22 cellular contexts compared by ENCODE assay signal in the genomic region with DNA sequence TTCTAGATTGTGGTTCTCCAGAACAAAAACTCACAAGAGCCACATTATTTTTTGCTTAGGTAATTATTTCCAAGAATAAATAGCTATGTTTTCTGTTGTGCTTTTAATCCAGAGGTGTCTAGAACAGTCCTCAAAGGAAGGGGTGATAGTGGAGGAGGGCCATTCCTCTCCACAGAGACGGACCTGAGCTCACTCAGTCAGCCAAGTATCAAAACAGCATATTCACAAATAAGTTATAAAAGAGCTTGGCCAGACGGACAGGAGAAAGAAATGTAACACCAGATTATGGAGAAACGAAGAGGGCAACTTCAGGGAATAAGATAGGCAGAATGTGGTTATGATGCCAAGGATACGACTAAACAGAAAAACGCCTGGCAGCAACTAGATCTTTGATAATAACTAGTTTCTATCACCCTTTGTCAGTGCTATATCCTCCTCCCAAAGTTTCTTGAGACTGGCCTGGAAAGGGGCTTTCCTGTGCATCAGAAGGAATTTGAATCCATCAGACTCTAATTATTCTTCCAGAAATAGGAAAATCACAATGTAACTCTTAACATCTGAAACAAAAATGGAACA. TPM values are rescaled to one million over a fixed set of nuclear protein-coding genes. Genes with fewer than 3 reads are reported as not detected.
A peak's percentile ranks its signal among the peaks of the same experiment; 100 is the strongest.
DNase-seq lines count a peak whose midpoint lies in the region; ATAC-seq, FAIRE-seq and TF ChIP-seq lines count a peak whose summit lies in the region.
"Had no signal": no experiment of that assay in that cellular context is flagged by ENCODE, and none has a peak within 500 bp of the region (broad histone marks: within the 10 kb centered on the region; RNA-seq: fewer than 3 reads in every experiment).

No MANE protein-coding gene starts in this region.

- H3K4me2 ChIP-seq in K562 (ENCODE audit: insufficient read depth, low read length) (no peak overlapping the region), smooth muscle cell (no peak overlapping the region)

- POLR2A ChIA-PET in K562 (lab: Yijun Ruan, JAX) (interaction anchor here (0.6 to 2.0 kb wide), 3 partner anchors 10 to 89 kb away, joined by 3 to 5 read pairs (median 3); no protein-coding TSS in a partner anchor), A673 (lab: Charles Lee; ENCODE audit: low non-redundant PET) (interaction anchor here (0.6 kb wide), 1 partner anchor 58 kb away, joined by 4 read pairs; no protein-coding TSS in a partner anchor)

- TF ChIP-seq EP300 in K562 (IDR thresholded peaks at IDR 0.05; ENCODE audit: low read length): no peak

- H3K9ac ChIP-seq in K562 (ENCODE audit: insufficient read depth in 1 of 2, low read depth in 2 of 2, low read length in 2 of 2) (no peak overlapping the region), muscle layer of colon (ENCODE audit: low read length) (no peak overlapping the region), smooth muscle cell (ENCODE audit: low read depth) (no peak overlapping the region)

- DNase-seq in G401 (ENCODE audit: low spot score) (peak; percentile 50), K562 (ENCODE audit: extremely low read depth in 1 of 4, low spot score in 3 of 4) (no peak), smooth muscle cell (lab: John Stamatoyannopoulos, UW; ENCODE audit: unreplicated experiment) (no peak), SW 1271 (lab: John Stamatoyannopoulos, UW) (no peak), A673 (ENCODE audit: low spot score) (no peak)
- DNase-seq: activated CD4-positive, alpha-beta memory T cell treated with anti-CD3 and anti-CD28 coated beads, Interleukin-2, amount 10 ng/mL, durations not matched to agents 7 days and 5 days; CD8-positive, alpha-beta T cell; central memory CD4-positive, alpha-beta T cell; foreskin melanocyte; H7; KG1; kidney; MV-4-11; NCI-H187 treated with DMSO at 0.1 percent for 48 hours; NCI-H345; NCI-H82; retina; SJCRH30; testis had no signal

- H3K27me3 ChIP-seq in K562 (ENCODE audit: control insufficient read depth in 2 of 2, insufficient read depth in 2 of 2, low read length in 2 of 2): no peaks in the 10 kb centered on the region
- no peaks in the 10 kb centered on the region for H3K27me3 ChIP-seq in muscle layer of colon (ENCODE audit: control insufficient read depth in 1 of 2, insufficient read depth in 2 of 2, low read length in 2 of 2)
- no peaks in the 10 kb centered on the region for H3K27me3 ChIP-seq in smooth muscle cell (ENCODE audit: low read depth)
- no peaks in the 10 kb centered on the region for H3K27me3 ChIP-seq in A673 (replicated peaks; ENCODE audit: insufficient read depth, low read depth, low read length, poor library complexity)
- H3K27me3 ChIP-seq: SJCRH30, testis had no signal

- H3K79me2 ChIP-seq in K562 (ENCODE audit: control insufficient read depth, insufficient read depth, low read length) (peaks cover 84% of the 10 kb centered on the region), smooth muscle cell (ENCODE audit: low read depth) (peaks cover 97% of the 10 kb centered on the region)

- TF ChIP-seq POLR2A in K562 (conservative IDR thresholded peaks at IDR 0.05): no peak

- H3K9me3 ChIP-seq in K562 (replicated peaks; ENCODE audit: control insufficient read depth, insufficient read depth, low read depth, low read length): no peaks in the 10 kb centered on the region
- no peaks in the 10 kb centered on the region for H3K9me3 ChIP-seq in muscle layer of colon (ENCODE audit: low read length)
- no peaks in the 10 kb centered on the region for H3K9me3 ChIP-seq in smooth muscle cell (replicated peaks; ENCODE audit: low read depth)
- no peaks in the 10 kb centered on the region for H3K9me3 ChIP-seq in A673 (ENCODE audit: low read depth, low read length, poor library complexity, severe bottlenecking)
- H3K9me3 ChIP-seq: SJCRH30, testis had no signal

- H3K4me3 ChIP-seq in K562: no peak overlapping the region
- H3K4me3 ChIP-seq in muscle layer of colon (ENCODE audit: low read depth in 1 of 2, low read length in 2 of 2): no peak overlapping the region
- no peak overlapping the region for H3K4me3 ChIP-seq in smooth muscle cell
- no peak overlapping the region for H3K4me3 ChIP-seq in A673 (ENCODE audit: low read depth, low read length, poor library complexity, severe bottlenecking)
- H3K4me3 ChIP-seq: SJCRH30, testis had no signal

- no TSS peak for BruUV-seq in K562 (replicated peaks; lab: Mats Ljungman, UMichigan)
- BruUV-seq in A673 (replicated peaks; lab: Mats Ljungman, UMichigan): no TSS peak

- CTCF ChIA-PET in K562 (lab: Yijun Ruan, JAX; ENCODE audit: low intra/inter-chr PET ratio): no interaction called here
- CTCF ChIA-PET in A673 (lab: Charles Lee): no interaction called here

- peaks cover 0 to 11% of the 10 kb centered on the region in 2 experiments; a peak in 2 of 5 replicates for H3K4me1 ChIP-seq in K562 (replicated peaks in 1 of 2; ENCODE audit: control insufficient read depth in 2 of 2, insufficient read depth in 2 of 2, low read length in 2 of 2)
- peaks cover 57% of the 10 kb centered on the region for H3K4me1 ChIP-seq in muscle layer of colon (ENCODE audit: insufficient read depth, low read length)
- H3K4me1 ChIP-seq in smooth muscle cell (ENCODE audit: low read depth): peaks cover 10% of the 10 kb centered on the region
- peaks cover 26% of the 10 kb centered on the region for H3K4me1 ChIP-seq in A673 (ENCODE audit: insufficient read depth, low read length, poor library complexity, severe bottlenecking)

- intact Hi-C loops in K562 (cut with micrococcal nuclease): no loop called here
- intact Hi-C loops in A673 (cut with micrococcal nuclease; ENCODE audit: unreplicated experiment): no loop called here

- no peaks in the 10 kb centered on the region for H4K20me1 ChIP-seq in K562 (replicated peaks; ENCODE audit: control insufficient read depth, insufficient read depth, low read length)
- peaks cover 87% of the 10 kb centered on the region for H4K20me1 ChIP-seq in smooth muscle cell (ENCODE audit: low read depth)

- in situ Hi-C loops in G401 (cut with HindIII; ENCODE audit: low sequenced_read_pairs): no loop called here
- in situ Hi-C loops in K562 (cut with MboI): no loop called here

- TF ChIP-seq CTCF in K562 (IDR thresholded peaks at IDR 0.05 in 2 of 3, conservative IDR thresholded peaks at IDR 0.05 in 1 of 3; ENCODE audit: insufficient read depth in 2 of 3, low read depth in 1 of 3, low read length in 3 of 3) (no peak), smooth muscle cell (IDR thresholded peaks at IDR 0.05; ENCODE audit: borderline replicate concordance, insufficient read depth, poor library complexity, severe bottlenecking) (no peak), A673 (conservative IDR thresholded peaks at IDR 0.05; ENCODE audit: low read depth, low read length) (no peak)

- H3K27ac ChIP-seq in K562 (ENCODE audit: extremely low read depth, low read depth, low read length) (no peak overlapping the region), muscle layer of colon (ENCODE audit: low read depth, low read length) (peak overlapping the region; percentile 4), smooth muscle cell (ENCODE audit: low read depth) (peak overlapping the region; percentile 57), A673 (ENCODE audit: low read depth, low read length, poor library complexity, severe bottlenecking) (no peak overlapping the region)
- H3K27ac ChIP-seq: SJCRH30, testis had no signal

- no peaks in the 10 kb centered on the region for H3F3A ChIP-seq in smooth muscle cell (ENCODE audit: low read depth)

- WGBS in K562 (ENCODE audit: insufficient coverage, low coverage, missing lambda C conversion rate): 46% methylated on average over 5 of the region's 5 CpGs
- 73% methylated on average over 5 of the region's 5 CpGs for WGBS in smooth muscle cell (ENCODE audit: low lambda C conversion rate)

- ATAC-seq in K562 (peak; percentile 46; the same call in 2 of the 3 replicates), GM21381 (IDR thresholded peaks at IDR 0.05; ENCODE audit: unreplicated experiment) (no peak)
- ATAC-seq: CD8-positive, alpha-beta T cell; natural killer cell treated with Interleukin-12 subunit alpha and Interleukin-12 subunit beta and Interleukin-15 and Interleukin-18, amount 100 ng/mL, for 72 hours had no signal

- H2AFZ ChIP-seq in K562 (ENCODE audit: low read depth, low read length) (no peak overlapping the region), smooth muscle cell (ENCODE audit: low read depth) (no peak overlapping the region)

- no peaks in the 10 kb centered on the region for H3K9me1 ChIP-seq in K562 (ENCODE audit: control insufficient read depth, insufficient read depth, low read length)

- TF ChIP-seq RAD21 in K562 (CRISPR knock-in tag; conservative IDR thresholded peaks at IDR 0.05 in 1 of 2, IDR thresholded peaks at IDR 0.05 in 1 of 2): no peak

- no peak for FAIRE-seq in K562 (lab: Jason Lieb, UNC)
- FAIRE-seq: kidney had no signal

- H3K36me3 ChIP-seq in K562 (ENCODE audit: control insufficient read depth, insufficient read depth, low read length) (no peaks in the 10 kb centered on the region), muscle layer of colon (ENCODE audit: insufficient read depth, low read length) (no peaks in the 10 kb centered on the region), smooth muscle cell (ENCODE audit: low read depth) (no peaks in the 10 kb centered on the region), A673 (ENCODE audit: insufficient read depth, low read length, poor library complexity, severe bottlenecking) (no peaks in the 10 kb centered on the region)

RNA-seq across cellular contexts. Expression of a gene that starts 42.6 kb away (rescaled TPM):
- total RNA-seq in G401 (2014; rRNA removed; shearing (Covaris generic)): 36.8 and 49.5 TPM in 2 replicates
- total RNA-seq in K562 (2011; cell fraction: chromatin; rRNA removed; ENCODE audit: low replicate concordance): 73.1 and 225 TPM in 2 replicates
- 23.2 and 29.0 TPM in 2 replicates for total RNA-seq in K562 (2011; cell fraction: nucleolus; rRNA removed)
- 73.0 and 112 TPM in 2 replicates for total RNA-seq in K562 (2011; cell fraction: nucleoplasm; rRNA removed)
- total RNA-seq in K562 (2014; rRNA removed) (22.6 and 24.4 TPM in 2 replicates), K562 (2014; rRNA removed; fragmentation: Illumina TruSeq; extraction: Trizol) (27.8 and 30.0 TPM in 2 replicates), K562 (2015; rRNA removed; fragmentation: Illumina TruSeq; extraction: Trizol) (22.1 and 27.0 TPM in 2 replicates), K562 (2021) (16.9 and 22.2 TPM in 2 replicates), smooth muscle cell (70.9 and 91.7 TPM in 2 replicates), A673 (2021) (29.0 and 35.5 TPM in 2 replicates)
- polyA plus RNA-seq in K562 (2011; rRNA removed) (16.6 and 18.0 TPM in 2 replicates), K562 (2014; fragmentation: Illumina TruSeq; extraction: Trizol) (10.6 and 13.4 TPM in 2 replicates), K562 (2014; fragmentation: Nextera tagmentation; extraction: Ambion mirVana) (1 to 10 TPM; 3.1 to 4.4 TPM), K562 (2014; rRNA removed) (8.2 and 11.7 TPM in 2 replicates), smooth muscle cell (21.3 and 30.8 TPM in 2 replicates)
- 1.5 and 4.2 TPM in 2 replicates for polyA plus RNA-seq in K562 (2011; cell fraction: cytosol; rRNA removed)
- 22.8 and 28.7 TPM in 2 replicates for polyA plus RNA-seq in K562 (2011; cell fraction: nucleus; rRNA removed)
- polyA plus RNA-seq in K562 (2012): 8.7 and 10.2 TPM in 2 replicates
- polyA minus RNA-seq in K562 (2011; rRNA and poly(A)+ RNA removed): 40.5 and 51.3 TPM in 2 replicates
- 6.9 and 14.5 TPM in 2 replicates for polyA minus RNA-seq in K562 (2011; cell fraction: cytosol; rRNA and poly(A)+ RNA removed)
- polyA minus RNA-seq in K562 (2011; cell fraction: nucleus; rRNA and poly(A)+ RNA removed): 48.7 and 81.2 TPM in 2 replicates

Comparison
In these comparisons a context has a peak if more than half of its experiments do, and no peak if none do; other contexts are left out.
1. H3K27ac ChIP-seq: peak in muscle layer of colon (single experiment) and smooth muscle cell (single experiment); none in K562 (single experiment) and A673 (single experiment).